ENCODE assay signal across 8 cellular contexts in the genomic region with DNA sequence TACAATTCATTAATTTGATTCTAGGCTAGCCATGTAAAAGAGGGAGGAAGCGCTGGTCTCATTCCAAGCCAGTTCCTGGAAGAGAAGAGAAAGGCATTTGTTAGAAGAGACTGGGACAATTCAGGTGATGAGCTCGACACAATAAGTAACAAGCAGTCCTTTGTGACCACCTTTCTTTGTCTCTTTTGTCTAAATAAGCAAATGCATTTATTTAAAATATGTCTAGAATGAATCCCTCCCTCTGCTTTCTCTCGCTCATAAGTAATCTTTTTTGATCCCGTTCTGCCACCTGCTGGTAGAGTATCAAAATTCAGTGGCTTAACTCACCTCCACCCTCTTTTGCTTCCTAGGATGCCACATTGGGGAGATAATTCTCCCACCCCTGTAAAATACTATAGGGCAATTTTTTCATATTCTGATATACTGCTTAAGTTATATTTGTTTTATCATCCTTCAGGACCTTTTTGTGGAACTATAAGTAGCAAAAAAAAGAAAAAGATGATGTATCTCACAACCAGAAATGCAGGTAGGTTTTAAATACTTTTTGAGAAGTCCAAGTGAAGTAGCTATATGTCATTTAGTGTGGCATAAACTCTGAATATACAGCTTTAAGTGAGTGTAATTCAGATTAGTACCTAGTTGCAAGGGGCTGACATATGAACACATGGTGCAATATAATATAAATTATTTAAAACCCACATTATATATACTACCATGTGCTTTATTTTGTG.
DNase-seq lines count a peak whose midpoint lies in the region; ATAC-seq, FAIRE-seq and TF ChIP-seq lines count a peak whose summit lies in the region.

No MANE protein-coding gene starts in this region.

- no peak for TF ChIP-seq POLR2A in uterus (IDR thresholded peaks at IDR 0.05)

- intact Hi-C loops in uterus (cut with DNase I; ENCODE audit: low total_unique reads), result no loop called here

- H3K27ac Mint-ChIP-seq in WTC11, result peak overlapping the region; percentile 59
- peak overlapping the region in 2 of 10 donors; percentile 11 to 43 for H3K27ac Mint-ChIP-seq in naive thymus-derived CD8-positive, alpha-beta T cell

- no peak overlapping the region for H3K4me3 Mint-ChIP-seq in WTC11
- H3K4me3 Mint-ChIP-seq in naive thymus-derived CD8-positive, alpha-beta T cell, result no peak overlapping the region

- no peak overlapping the region for H3K27ac ChIP-seq in uterus

- CTCF ChIA-PET in HEK293T (lab: Yijun Ruan, JAX), result interaction anchor here (0.5 to 2.0 kb wide), 4 partner anchors 21 to 417 kb away, joined by 3 to 4 read pairs (median 4); no protein-coding TSS in a partner anchor
- CTCF ChIA-PET in WTC11 (lab: Charles Lee), result interaction anchor here (0.6 to 2.5 kb wide), 13 partner anchors 13 to 376 kb away, joined by 3 to 10 read pairs (median 4); no protein-coding TSS in a partner anchor

- no peaks in the 10 kb centered on the region for H3K9me3 Mint-ChIP-seq in WTC11
- H3K9me3 Mint-ChIP-seq in naive thymus-derived CD8-positive, alpha-beta T cell, result no peaks in the 10 kb centered on the region

- DNase-seq in DMS53 (lab: John Stamatoyannopoulos, UW) (peak; percentile 84), HEK293T (ENCODE audit: extremely low spot score) (peak; percentile 42), NCI-H2196 treated with DMSO at 0.1 percent for 48 hours (lab: John Stamatoyannopoulos, UW; ENCODE audit: unreplicated experiment) (peak; percentile 26), WTC11 (ENCODE audit: low spot score) (peak; percentile 23), uterus (peak; percentile 15 to 16)
- DNase-seq in naive thymus-derived CD8-positive, alpha-beta T cell, result peak in 9 of 10 donors; percentile 2 to 62 (median 41)

- ATAC-seq in WTC11, result peak; percentile 72
- ATAC-seq in naive thymus-derived CD8-positive, alpha-beta T cell, result no peak
- ATAC-seq in HG02678 (IDR thresholded peaks at IDR 0.05; ENCODE audit: unreplicated experiment), result no peak

- POLR2A ChIA-PET in HEK293T (lab: Yijun Ruan, JAX) (no interaction called here), WTC11 (lab: Charles Lee) (no interaction called here)
- POLR2A ChIA-PET in naive thymus-derived CD8-positive, alpha-beta T cell (lab: Charles Lee), result no interaction called here

- no peaks in the 10 kb centered on the region for H3K27me3 Mint-ChIP-seq in WTC11 (ENCODE audit: low read depth)
- H3K27me3 Mint-ChIP-seq in naive thymus-derived CD8-positive, alpha-beta T cell, result no peaks in the 10 kb centered on the region

- no peaks in the 10 kb centered on the region for H3K36me3 ChIP-seq in uterus

- H3K4me1 ChIP-seq in uterus, result no peaks in the 10 kb centered on the region

- peaks cover 13% of the 10 kb centered on the region for H3K36me3 Mint-ChIP-seq in WTC11
- peaks cover 0 to 32% (median 9%) of the 10 kb centered on the region in 3 donors for H3K36me3 Mint-ChIP-seq in naive thymus-derived CD8-positive, alpha-beta T cell

- FAIRE-seq in endometrium (lab: Jason Lieb, UNC), result peak; percentile 43

- H3K4me1 Mint-ChIP-seq in WTC11, result peaks cover 38% of the 10 kb centered on the region
- no peaks in the 10 kb centered on the region for H3K4me1 Mint-ChIP-seq in naive thymus-derived CD8-positive, alpha-beta T cell

- H3K9me3 ChIP-seq in uterus, result no peaks in the 10 kb centered on the region

- H3K27me3 ChIP-seq in uterus, result no peaks in the 10 kb centered on the region

- no peak overlapping the region for H3K4me3 ChIP-seq in uterus

- TF ChIP-seq CTCF in WTC11 (IDR thresholded peaks at IDR 0.05) (peak; percentile 46), uterus (IDR thresholded peaks at IDR 0.05) (peak; percentile 51 to 58 (median 56))

TF ChIP-seq in HEK293T, 16 proteins besides CTCF, POLR2A, EP300 and RAD21:
- no peak for TF ChIP-seq ARNT (IDR thresholded peaks at IDR 0.05)
- no peak for TF ChIP-seq ZNF384 (IDR thresholded peaks at IDR 0.05)
- TF ChIP-seq SUZ12 (IDR thresholded peaks at IDR 0.05), result no peak

TF ChIP-seq in WTC11, 78 proteins besides CTCF, POLR2A, EP300 and RAD21 (continues in another document):
- TF ChIP-seq ZNF671 (CRISPR knock-in tag; IDR thresholded peaks at IDR 0.05) (no peak), NFATC4 (CRISPR knock-in tag; IDR thresholded peaks at IDR 0.05) (no peak), ZNF263 (CRISPR knock-in tag; IDR thresholded peaks at IDR 0.05; ENCODE audit: low read depth) (no peak), OVOL2 (CRISPR knock-in tag; IDR thresholded peaks at IDR 0.05; ENCODE audit: borderline replicate concordance) (no peak), AFF4 (CRISPR knock-in tag; IDR thresholded peaks at IDR 0.05; ENCODE audit: borderline replicate concordance) (no peak), RORB (CRISPR knock-in tag; IDR thresholded peaks at IDR 0.05) (no peak), ZNF121 (CRISPR knock-in tag; IDR thresholded peaks at IDR 0.05) (no peak), ESRRA (CRISPR knock-in tag; IDR thresholded peaks at IDR 0.05; ENCODE audit: borderline replicate concordance) (no peak), ZNF138 (CRISPR knock-in tag; conservative IDR thresholded peaks at IDR 0.05) (no peak), E2F5 (CRISPR knock-in tag; IDR thresholded peaks at IDR 0.05) (no peak)
- TF ChIP-seq, protein P1, sequence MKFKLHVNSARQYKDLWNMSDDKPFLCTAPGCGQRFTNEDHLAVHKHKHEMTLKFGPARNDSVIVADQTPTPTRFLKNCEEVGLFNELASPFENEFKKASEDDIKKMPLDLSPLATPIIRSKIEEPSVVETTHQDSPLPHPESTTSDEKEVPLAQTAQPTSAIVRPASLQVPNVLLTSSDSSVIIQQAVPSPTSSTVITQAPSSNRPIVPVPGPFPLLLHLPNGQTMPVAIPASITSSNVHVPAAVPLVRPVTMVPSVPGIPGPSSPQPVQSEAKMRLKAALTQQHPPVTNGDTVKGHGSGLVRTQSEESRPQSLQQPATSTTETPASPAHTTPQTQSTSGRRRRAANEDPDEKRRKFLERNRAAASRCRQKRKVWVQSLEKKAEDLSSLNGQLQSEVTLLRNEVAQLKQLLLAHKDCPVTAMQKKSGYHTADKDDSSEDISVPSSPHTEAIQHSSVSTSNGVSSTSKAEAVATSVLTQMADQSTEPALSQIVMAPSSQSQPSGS (CRISPR knock-in tag; IDR thresholded peaks at IDR 0.05; ENCODE audit: borderline replicate concordance, low read depth), result no peak
- TF ChIP-seq, protein P2, sequence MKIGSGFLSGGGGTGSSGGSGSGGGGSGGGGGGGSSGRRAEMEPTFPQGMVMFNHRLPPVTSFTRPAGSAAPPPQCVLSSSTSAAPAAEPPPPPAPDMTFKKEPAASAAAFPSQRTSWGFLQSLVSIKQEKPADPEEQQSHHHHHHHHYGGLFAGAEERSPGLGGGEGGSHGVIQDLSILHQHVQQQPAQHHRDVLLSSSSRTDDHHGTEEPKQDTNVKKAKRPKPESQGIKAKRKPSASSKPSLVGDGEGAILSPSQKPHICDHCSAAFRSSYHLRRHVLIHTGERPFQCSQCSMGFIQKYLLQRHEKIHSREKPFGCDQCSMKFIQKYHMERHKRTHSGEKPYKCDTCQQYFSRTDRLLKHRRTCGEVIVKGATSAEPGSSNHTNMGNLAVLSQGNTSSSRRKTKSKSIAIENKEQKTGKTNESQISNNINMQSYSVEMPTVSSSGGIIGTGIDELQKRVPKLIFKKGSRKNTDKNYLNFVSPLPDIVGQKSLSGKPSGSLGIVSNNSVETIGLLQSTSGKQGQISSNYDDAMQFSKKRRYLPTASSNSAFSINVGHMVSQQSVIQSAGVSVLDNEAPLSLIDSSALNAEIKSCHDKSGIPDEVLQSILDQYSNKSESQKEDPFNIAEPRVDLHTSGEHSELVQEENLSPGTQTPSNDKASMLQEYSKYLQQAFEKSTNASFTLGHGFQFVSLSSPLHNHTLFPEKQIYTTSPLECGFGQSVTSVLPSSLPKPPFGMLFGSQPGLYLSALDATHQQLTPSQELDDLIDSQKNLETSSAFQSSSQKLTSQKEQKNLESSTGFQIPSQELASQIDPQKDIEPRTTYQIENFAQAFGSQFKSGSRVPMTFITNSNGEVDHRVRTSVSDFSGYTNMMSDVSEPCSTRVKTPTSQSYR (CRISPR knock-in tag; IDR thresholded peaks at IDR 0.05), result no peak
- TF ChIP-seq, protein P3, sequence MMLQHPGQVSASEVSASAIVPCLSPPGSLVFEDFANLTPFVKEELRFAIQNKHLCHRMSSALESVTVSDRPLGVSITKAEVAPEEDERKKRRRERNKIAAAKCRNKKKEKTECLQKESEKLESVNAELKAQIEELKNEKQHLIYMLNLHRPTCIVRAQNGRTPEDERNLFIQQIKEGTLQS (CRISPR knock-in tag; conservative IDR thresholded peaks at IDR 0.05), result no peak

Comparison
In these comparisons a context has a peak if more than half of its experiments do, and no peak if none do; other contexts are left out.
1. DNase-seq: peak in every context shown above with its lines; median percentile 84 in DMS53; 42 in HEK293T; 41 in naive thymus-derived CD8-positive, alpha-beta T cell; 26 in NCI-H2196 treated with DMSO at 0.1 percent for 48 hours; 23 in WTC11; 16 in uterus.